8 cellular contexts compared by ENCODE assay signal in the genomic region with DNA sequence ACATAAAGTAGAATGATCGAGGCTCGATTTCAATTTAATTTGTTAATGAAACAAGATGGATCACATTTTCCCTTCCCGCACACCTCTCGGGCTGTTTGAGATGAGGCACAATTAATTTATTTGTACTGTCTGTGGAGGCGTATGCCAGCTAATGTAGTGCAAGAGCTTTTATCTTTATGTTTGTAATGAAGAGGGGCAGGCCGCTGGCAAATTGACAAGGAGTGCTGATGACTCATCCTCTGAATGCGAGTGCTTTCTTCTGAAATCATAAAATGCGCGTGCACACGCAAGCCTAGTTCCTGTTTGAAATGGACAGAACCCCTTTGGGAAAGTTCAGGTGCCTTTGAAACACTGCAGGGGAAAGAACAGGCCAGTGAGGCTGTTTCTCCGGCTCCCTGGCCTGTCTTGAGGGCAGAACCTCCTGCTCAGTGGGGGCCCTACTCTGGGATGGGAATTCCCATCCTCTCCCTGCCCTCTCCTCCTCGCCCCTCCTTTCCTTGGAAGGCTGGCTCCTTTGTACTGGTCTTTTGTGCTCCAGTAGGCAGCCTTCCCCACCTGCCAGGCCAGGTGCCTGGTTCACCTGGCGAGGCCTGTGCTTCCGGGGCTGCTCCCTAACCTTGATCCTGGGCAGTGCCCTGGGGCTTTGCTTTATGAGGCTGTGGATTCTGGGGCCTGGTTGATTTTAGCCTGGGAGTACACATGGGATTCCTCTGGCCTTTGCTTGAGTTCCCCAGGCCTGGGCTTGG. TPM values are rescaled to one million over a fixed set of nuclear protein-coding genes. Genes with fewer than 3 reads are reported as not detected.
DNase-seq lines count a peak whose midpoint lies in the region; ATAC-seq, FAIRE-seq and TF ChIP-seq lines count a peak whose summit lies in the region.

No MANE protein-coding gene starts in this region.

- peak; percentile 20 for DNase-seq in activated naive CD4-positive, alpha-beta T cell treated with anti-CD3 and anti-CD28 coated beads for 36 hours
- DNase-seq in activated naive CD4-positive, alpha-beta T cell treated with anti-CD3 and anti-CD28 coated beads, Interleukin-2, amount 50 U/mL, for 72 hours (ENCODE audit: low spot score in 2 of 2) = no peak
- DNase-seq in RCC 7860 (ENCODE audit: low spot score) (peak; percentile 74), fibroblast of mammary gland (ENCODE audit: low read depth) (peak; percentile 95), osteoblast (ENCODE audit: insufficient read length, low spot score, missing footprints) (peak; percentile 58), pons (ENCODE audit: low spot score) (no peak)
- no peak for DNase-seq in stimulated activated CD8-positive, alpha-beta memory T cell treated with anti-CD3 and anti-CD28 coated beads, Interleukin-4, amount 100 ng/mL, for 48 hours
- DNase-seq in activated CD4-positive, alpha-beta T cell treated with anti-CD3 and anti-CD28 coated beads, Interleukin-2, amount 10 ng/mL, durations not matched to agents 7 days and 5 days = no peak

- H3K9me3 ChIP-seq in osteoblast (ENCODE audit: low read depth, low read length) = no peaks in the 10 kb centered on the region

- H3K4me3 ChIP-seq in fibroblast of mammary gland (ENCODE audit: control insufficient read depth, low read depth, low read length) = no peak overlapping the region
- H3K4me3 ChIP-seq in osteoblast (ENCODE audit: insufficient read depth, low read length) = no peak overlapping the region

- no peak overlapping the region for H3K4me3 Mint-ChIP-seq in activated naive CD4-positive, alpha-beta T cell treated with anti-CD3 and anti-CD28 coated beads for 36 hours
- H3K4me3 Mint-ChIP-seq in activated CD4-positive, alpha-beta T cell treated with anti-CD3 and anti-CD28 coated beads, Interleukin-2, amount 10 ng/mL, durations not matched to agents 7 days and 5 days = no peak overlapping the region

- H3K27ac Mint-ChIP-seq in activated naive CD4-positive, alpha-beta T cell treated with anti-CD3 and anti-CD28 coated beads for 36 hours = no peak overlapping the region
- no peak overlapping the region for H3K27ac Mint-ChIP-seq in activated naive CD4-positive, alpha-beta T cell treated with anti-CD3 and anti-CD28 coated beads, Interleukin-2, amount 50 U/mL, for 72 hours
- no peak overlapping the region for H3K27ac Mint-ChIP-seq in activated CD4-positive, alpha-beta T cell treated with anti-CD3 and anti-CD28 coated beads, Interleukin-2, amount 10 ng/mL, durations not matched to agents 7 days and 5 days

- H3K4me1 Mint-ChIP-seq in activated naive CD4-positive, alpha-beta T cell treated with anti-CD3 and anti-CD28 coated beads for 36 hours (ENCODE audit: low read depth) = no peaks in the 10 kb centered on the region
- H3K4me1 Mint-ChIP-seq in activated CD4-positive, alpha-beta T cell treated with anti-CD3 and anti-CD28 coated beads, Interleukin-2, amount 10 ng/mL, durations not matched to agents 7 days and 5 days = peaks cover 4% of the 10 kb centered on the region

- CTCF ChIA-PET in activated naive CD4-positive, alpha-beta T cell treated with anti-CD3 and anti-CD28 coated beads for 36 hours (lab: Charles Lee) = no interaction called here
- CTCF ChIA-PET in activated CD4-positive, alpha-beta T cell treated with anti-CD3 and anti-CD28 coated beads, Interleukin-2, amount 10 ng/mL, durations not matched to agents 7 days and 5 days (lab: Charles Lee) = no interaction called here

- H3K79me2 ChIP-seq in osteoblast (ENCODE audit: insufficient read depth, low read length) = peaks cover 100% of the 10 kb centered on the region

- peaks cover 84% of the 10 kb centered on the region for H4K20me1 ChIP-seq in osteoblast (ENCODE audit: insufficient read depth, low read length)

- no peaks in the 10 kb centered on the region for H3K36me3 ChIP-seq in osteoblast (ENCODE audit: insufficient read depth, low read length)

- intact Hi-C loops in activated naive CD4-positive, alpha-beta T cell treated with anti-CD3 and anti-CD28 coated beads for 36 hours (cut with micrococcal nuclease) = no loop called here

- peak overlapping the region; percentile 58 for H3K4me2 ChIP-seq in osteoblast (ENCODE audit: insufficient read depth, low read length)

- H3K27ac ChIP-seq in osteoblast (ENCODE audit: low read depth, low read length) = peak overlapping the region; percentile 57

- H2AFZ ChIP-seq in osteoblast (ENCODE audit: low read length) = no peak overlapping the region

- H3K4me1 ChIP-seq in osteoblast (ENCODE audit: insufficient read depth, low read length) = peaks cover 59% of the 10 kb centered on the region

- no peaks in the 10 kb centered on the region for H3K27me3 ChIP-seq in osteoblast (ENCODE audit: insufficient read depth, low read length)

- POLR2A ChIA-PET in activated CD4-positive, alpha-beta T cell treated with anti-CD3 and anti-CD28 coated beads, Interleukin-2, amount 10 ng/mL, durations not matched to agents 7 days and 5 days (lab: Charles Lee) = no interaction called here

- H3K9me3 Mint-ChIP-seq in activated naive CD4-positive, alpha-beta T cell treated with anti-CD3 and anti-CD28 coated beads for 36 hours = no peaks in the 10 kb centered on the region
- H3K9me3 Mint-ChIP-seq in activated naive CD4-positive, alpha-beta T cell treated with anti-CD3 and anti-CD28 coated beads, Interleukin-2, amount 50 U/mL, for 72 hours = no peaks in the 10 kb centered on the region
- H3K9me3 Mint-ChIP-seq in activated CD4-positive, alpha-beta T cell treated with anti-CD3 and anti-CD28 coated beads, Interleukin-2, amount 10 ng/mL, durations not matched to agents 7 days and 5 days = no peaks in the 10 kb centered on the region

- TF ChIP-seq CTCF in fibroblast of mammary gland (conservative IDR thresholded peaks at IDR 0.05; ENCODE audit: control insufficient read depth, insufficient read depth, low read depth, low read length) = no peak
- TF ChIP-seq CTCF in osteoblast (IDR thresholded peaks at IDR 0.05; ENCODE audit: extremely low read depth, low read depth, low read length) = no peak

- FAIRE-seq in RCC 7860 (lab: Jason Lieb, UNC) = peak; percentile 52

- H3K36me3 Mint-ChIP-seq in activated naive CD4-positive, alpha-beta T cell treated with anti-CD3 and anti-CD28 coated beads for 36 hours (ENCODE audit: low read depth) = no peaks in the 10 kb centered on the region
- peaks cover 0 to 7% of the 10 kb centered on the region in 2 donors for H3K36me3 Mint-ChIP-seq in activated naive CD4-positive, alpha-beta T cell treated with anti-CD3 and anti-CD28 coated beads, Interleukin-2, amount 50 U/mL, for 72 hours
- H3K36me3 Mint-ChIP-seq in activated CD4-positive, alpha-beta T cell treated with anti-CD3 and anti-CD28 coated beads, Interleukin-2, amount 10 ng/mL, durations not matched to agents 7 days and 5 days (ENCODE audit: low read depth) = no peaks in the 10 kb centered on the region

- H3K27me3 Mint-ChIP-seq in activated naive CD4-positive, alpha-beta T cell treated with anti-CD3 and anti-CD28 coated beads for 36 hours (ENCODE audit: low read depth) = peaks cover 66% of the 10 kb centered on the region
- peaks cover 75% of the 10 kb centered on the region for H3K27me3 Mint-ChIP-seq in activated CD4-positive, alpha-beta T cell treated with anti-CD3 and anti-CD28 coated beads, Interleukin-2, amount 10 ng/mL, durations not matched to agents 7 days and 5 days

- no peak for ATAC-seq in activated naive CD4-positive, alpha-beta T cell treated with anti-CD3 and anti-CD28 coated beads, Interleukin-2, amount 50 U/mL, for 72 hours

RNA-seq across cellular contexts. Expression of a gene that starts 50.3 kb away (rescaled TPM):
- 1 to 10 TPM in 1 of 2 experiments, under 1 TPM in 1; 0.93 to 1.2 TPM for total RNA-seq in activated naive CD4-positive, alpha-beta T cell treated with anti-CD3 and anti-CD28 coated beads for 36 hours
- under 1 TPM; 0.14 to 0.18 TPM for total RNA-seq in activated naive CD4-positive, alpha-beta T cell treated with anti-CD3 and anti-CD28 coated beads, Interleukin-2, amount 50 U/mL, for 72 hours
- 166 and 176 TPM in 2 replicates for total RNA-seq in osteoblast
- total RNA-seq in activated CD4-positive, alpha-beta T cell treated with anti-CD3 and anti-CD28 coated beads, Interleukin-2, amount 10 ng/mL, durations not matched to agents 7 days and 5 days = under 1 TPM; 0.12 to 0.15 TPM

Comparison
In these comparisons a context has a peak if more than half of its experiments do, and no peak if none do; other contexts are left out.
1. DNase-seq: peak in activated naive CD4-positive, alpha-beta T cell treated with anti-CD3 and anti-CD28 coated beads for 36 hours (single experiment), RCC 7860 (single experiment), fibroblast of mammary gland (single experiment) and osteoblast (single experiment); none in activated naive CD4-positive, alpha-beta T cell treated with anti-CD3 and anti-CD28 coated beads, Interleukin-2, amount 50 U/mL, for 72 hours (0 of 2), stimulated activated CD8-positive, alpha-beta memory T cell treated with anti-CD3 and anti-CD28 coated beads, Interleukin-4, amount 100 ng/mL, for 48 hours (single experiment), pons (single experiment) and activated CD4-positive, alpha-beta T cell treated with anti-CD3 and anti-CD28 coated beads, Interleukin-2, amount 10 ng/mL, durations not matched to agents 7 days and 5 days (single experiment).
2. RNA of a gene that starts 50.3 kb away (total RNA-seq): 166 to 176 TPM in osteoblast; 0.93 to 1.2 TPM in activated naive CD4-positive, alpha-beta T cell treated with anti-CD3 and anti-CD28 coated beads for 36 hours, 0.14 to 0.18 TPM in activated naive CD4-positive, alpha-beta T cell treated with anti-CD3 and anti-CD28 coated beads, Interleukin-2, amount 50 U/mL, for 72 hours and 0.12 to 0.15 TPM in activated CD4-positive, alpha-beta T cell treated with anti-CD3 and anti-CD28 coated beads, Interleukin-2, amount 10 ng/mL, durations not matched to agents 7 days and 5 days; every median in the first group is over 10 times any median in the second.